Comparison of ENCODE assay signal across 8 cellular contexts in the genomic region with DNA sequence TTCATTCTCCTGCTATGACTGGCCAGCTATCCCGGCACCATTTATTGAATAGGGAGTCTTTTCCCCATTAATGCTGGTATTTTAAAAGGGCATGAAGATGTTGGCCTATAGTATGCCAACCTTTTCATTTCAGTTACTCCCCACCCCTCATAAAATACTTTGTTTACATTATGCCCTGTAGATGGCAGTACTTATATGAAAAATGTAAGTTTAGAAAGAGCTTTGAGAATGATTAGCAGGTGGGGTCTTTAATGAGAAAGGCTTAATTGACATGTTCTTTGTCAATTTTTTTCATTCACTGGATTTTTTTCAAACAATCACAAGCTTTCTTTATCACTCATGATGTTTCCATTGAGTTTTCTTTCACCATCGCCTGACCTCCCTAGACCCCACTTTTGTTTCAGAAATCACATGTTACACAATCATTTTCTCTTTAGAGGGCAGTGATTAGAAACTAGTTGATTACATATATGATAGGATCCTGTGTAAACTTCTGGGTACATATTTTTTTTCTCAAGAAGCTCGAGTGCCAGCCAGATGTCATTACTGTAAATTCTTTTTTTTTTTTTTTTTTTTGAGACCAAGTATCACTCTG.
A peak's percentile ranks its signal among the peaks of the same experiment; 100 is the strongest.
DNase-seq lines count a peak whose midpoint lies in the region; ATAC-seq, FAIRE-seq and TF ChIP-seq lines count a peak whose summit lies in the region.

No MANE protein-coding gene starts in this region.

- H3K4me2 ChIP-seq in DND-41 (ENCODE audit: insufficient read depth, low read length), result peak overlapping the region; percentile 31; the same call in 1 of the 2 replicates

- DNase-seq in DND-41 (no peak), HuH-7.5 (ENCODE audit: low spot score) (peak; percentile 6), left lung (no peak), NCI-H1930 (lab: John Stamatoyannopoulos, UW) (no peak), MG63 (no peak), kidney (no peak)

- no peaks in the 10 kb centered on the region for H4K20me1 ChIP-seq in DND-41 (ENCODE audit: insufficient read depth, low read length)

- TF ChIP-seq CTCF in DND-41 (IDR thresholded peaks at IDR 0.05; ENCODE audit: borderline replicate concordance, extremely low read depth, low read length, poor library complexity, severe bottlenecking), result peak; percentile 81
- TF ChIP-seq CTCF in left lung (IDR thresholded peaks at IDR 0.05), result peak; percentile 12 to 16
- TF ChIP-seq CTCF in kidney (IDR thresholded peaks at IDR 0.05; ENCODE audit: borderline replicate concordance, extremely low read depth, insufficient read depth), result no peak

- intact Hi-C loops in left lung (cut with DNase I), result no loop called here
- intact Hi-C loops in kidney (cut with DNase I), result no loop called here

- no peaks in the 10 kb centered on the region for H3K9me3 ChIP-seq in DND-41 (ENCODE audit: insufficient read depth, low read length, severe bottlenecking)
- H3K9me3 ChIP-seq in left lung, result no peaks in the 10 kb centered on the region
- no peaks in the 10 kb centered on the region for H3K9me3 ChIP-seq in MG63
- no peaks in the 10 kb centered on the region for H3K9me3 ChIP-seq in kidney (ENCODE audit: control insufficient read depth in 1 of 2, low read length in 2 of 2)

- H3K27me3 ChIP-seq in DND-41 (ENCODE audit: insufficient read depth, low read length, poor library complexity), result no peaks in the 10 kb centered on the region
- H3K27me3 ChIP-seq in left lung, result no peaks in the 10 kb centered on the region
- no peaks in the 10 kb centered on the region for H3K27me3 ChIP-seq in MG63

- H3K9ac ChIP-seq in DND-41 (ENCODE audit: low read depth, low read length) (peak overlapping the region; percentile 23), kidney (ENCODE audit: low read length in 2 of 2) (no peak overlapping the region)

- no peak for FAIRE-seq in kidney (lab: Jason Lieb, UNC)

- H3K4me3 ChIP-seq in DND-41 (ENCODE audit: low read depth in 1 of 2, low read length in 2 of 2) (no peak overlapping the region), left lung (no peak overlapping the region), MG63 (no peak overlapping the region), kidney (ENCODE audit: low read length in 2 of 2) (no peak overlapping the region)

- peaks cover 28% of the 10 kb centered on the region for H3K79me2 ChIP-seq in DND-41 (ENCODE audit: insufficient read depth, low read length)

- peak overlapping the region; percentile 77 for H3K27ac ChIP-seq in DND-41 (ENCODE audit: low read length)
- no peak overlapping the region for H3K27ac ChIP-seq in left lung
- no peak overlapping the region for H3K27ac ChIP-seq in kidney (ENCODE audit: low read depth in 2 of 2, low read length in 2 of 2)

- H3K36me3 ChIP-seq in DND-41 (ENCODE audit: insufficient read depth, low read length) (no peaks in the 10 kb centered on the region), left lung (no peaks in the 10 kb centered on the region), MG63 (no peaks in the 10 kb centered on the region), kidney (ENCODE audit: control insufficient read depth in 1 of 2, insufficient read depth in 2 of 2, low read length in 2 of 2) (no peaks in the 10 kb centered on the region)

- peak; percentile 79 for ATAC-seq in DND-41 (ENCODE audit: insufficient read depth, low read depth)
- ATAC-seq in SK-N-SH treated with all-trans-retinoic acid at 6 μM for 48 hours, result peak; percentile 55; the same call in 1 of the 3 replicates
- peak; percentile 36 for ATAC-seq in left lung
- no peak for ATAC-seq in GM21423 (IDR thresholded peaks at IDR 0.05; ENCODE audit: unreplicated experiment)

- no peak overlapping the region for H2AFZ ChIP-seq in DND-41 (ENCODE audit: low read depth, low read length)

- H3K4me1 ChIP-seq in DND-41 (ENCODE audit: insufficient read depth, low read length) (peaks cover 37% of the 10 kb centered on the region), left lung (peaks cover 0 to 51% of the 10 kb centered on the region in 2 donors), kidney (ENCODE audit: control insufficient read depth in 1 of 2, insufficient read depth in 1 of 2, low read depth in 1 of 2, low read length in 2 of 2) (no peaks in the 10 kb centered on the region)

TF ChIP-seq in SK-N-SH treated with all-trans-retinoic acid at 6 μM for 48 hours, 23 proteins besides CTCF, POLR2A, EP300 and RAD21 (continues in another document):
- TF ChIP-seq ZFP3 (CRISPR knock-in tag; IDR thresholded peaks at IDR 0.05) (no peak), ZNF565 (CRISPR knock-in tag; conservative IDR thresholded peaks at IDR 0.05; ENCODE audit: low read depth) (no peak), ZNF70 (CRISPR knock-in tag; IDR thresholded peaks at IDR 0.05) (no peak), RARB (CRISPR knock-in tag; IDR thresholded peaks at IDR 0.05) (no peak), BACH2 (CRISPR knock-in tag; IDR thresholded peaks at IDR 0.05; ENCODE audit: borderline replicate concordance) (no peak), ISL1 (CRISPR knock-in tag; IDR thresholded peaks at IDR 0.05) (no peak), TCF4 (CRISPR knock-in tag; IDR thresholded peaks at IDR 0.05; ENCODE audit: borderline replicate concordance) (no peak), PPARA (CRISPR knock-in tag; IDR thresholded peaks at IDR 0.05; ENCODE audit: borderline replicate concordance) (no peak), ZFP30 (CRISPR knock-in tag; IDR thresholded peaks at IDR 0.05) (no peak), CSDC2 (CRISPR knock-in tag; IDR thresholded peaks at IDR 0.05) (no peak), GLIS3 (CRISPR knock-in tag; IDR thresholded peaks at IDR 0.05) (no peak), ESRRG (CRISPR knock-in tag; IDR thresholded peaks at IDR 0.05) (no peak)
- TF ChIP-seq, protein P1, sequence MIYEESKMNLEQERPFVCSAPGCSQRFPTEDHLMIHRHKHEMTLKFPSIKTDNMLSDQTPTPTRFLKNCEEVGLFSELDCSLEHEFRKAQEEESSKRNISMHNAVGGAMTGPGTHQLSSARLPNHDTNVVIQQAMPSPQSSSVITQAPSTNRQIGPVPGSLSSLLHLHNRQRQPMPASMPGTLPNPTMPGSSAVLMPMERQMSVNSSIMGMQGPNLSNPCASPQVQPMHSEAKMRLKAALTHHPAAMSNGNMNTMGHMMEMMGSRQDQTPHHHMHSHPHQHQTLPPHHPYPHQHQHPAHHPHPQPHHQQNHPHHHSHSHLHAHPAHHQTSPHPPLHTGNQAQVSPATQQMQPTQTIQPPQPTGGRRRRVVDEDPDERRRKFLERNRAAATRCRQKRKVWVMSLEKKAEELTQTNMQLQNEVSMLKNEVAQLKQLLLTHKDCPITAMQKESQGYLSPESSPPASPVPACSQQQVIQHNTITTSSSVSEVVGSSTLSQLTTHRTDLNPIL (CRISPR knock-in tag; IDR thresholded peaks at IDR 0.05; ENCODE audit: low read depth), result no peak
- TF ChIP-seq, protein P2, sequence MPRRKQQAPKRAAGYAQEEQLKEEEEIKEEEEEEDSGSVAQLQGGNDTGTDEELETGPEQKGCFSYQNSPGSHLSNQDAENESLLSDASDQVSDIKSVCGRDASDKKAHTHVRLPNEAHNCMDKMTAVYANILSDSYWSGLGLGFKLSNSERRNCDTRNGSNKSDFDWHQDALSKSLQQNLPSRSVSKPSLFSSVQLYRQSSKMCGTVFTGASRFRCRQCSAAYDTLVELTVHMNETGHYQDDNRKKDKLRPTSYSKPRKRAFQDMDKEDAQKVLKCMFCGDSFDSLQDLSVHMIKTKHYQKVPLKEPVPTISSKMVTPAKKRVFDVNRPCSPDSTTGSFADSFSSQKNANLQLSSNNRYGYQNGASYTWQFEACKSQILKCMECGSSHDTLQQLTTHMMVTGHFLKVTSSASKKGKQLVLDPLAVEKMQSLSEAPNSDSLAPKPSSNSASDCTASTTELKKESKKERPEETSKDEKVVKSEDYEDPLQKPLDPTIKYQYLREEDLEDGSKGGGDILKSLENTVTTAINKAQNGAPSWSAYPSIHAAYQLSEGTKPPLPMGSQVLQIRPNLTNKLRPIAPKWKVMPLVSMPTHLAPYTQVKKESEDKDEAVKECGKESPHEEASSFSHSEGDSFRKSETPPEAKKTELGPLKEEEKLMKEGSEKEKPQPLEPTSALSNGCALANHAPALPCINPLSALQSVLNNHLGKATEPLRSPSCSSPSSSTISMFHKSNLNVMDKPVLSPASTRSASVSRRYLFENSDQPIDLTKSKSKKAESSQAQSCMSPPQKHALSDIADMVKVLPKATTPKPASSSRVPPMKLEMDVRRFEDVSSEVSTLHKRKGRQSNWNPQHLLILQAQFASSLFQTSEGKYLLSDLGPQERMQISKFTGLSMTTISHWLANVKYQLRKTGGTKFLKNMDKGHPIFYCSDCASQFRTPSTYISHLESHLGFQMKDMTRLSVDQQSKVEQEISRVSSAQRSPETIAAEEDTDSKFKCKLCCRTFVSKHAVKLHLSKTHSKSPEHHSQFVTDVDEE (CRISPR knock-in tag; IDR thresholded peaks at IDR 0.05), result no peak
- TF ChIP-seq, protein P3, sequence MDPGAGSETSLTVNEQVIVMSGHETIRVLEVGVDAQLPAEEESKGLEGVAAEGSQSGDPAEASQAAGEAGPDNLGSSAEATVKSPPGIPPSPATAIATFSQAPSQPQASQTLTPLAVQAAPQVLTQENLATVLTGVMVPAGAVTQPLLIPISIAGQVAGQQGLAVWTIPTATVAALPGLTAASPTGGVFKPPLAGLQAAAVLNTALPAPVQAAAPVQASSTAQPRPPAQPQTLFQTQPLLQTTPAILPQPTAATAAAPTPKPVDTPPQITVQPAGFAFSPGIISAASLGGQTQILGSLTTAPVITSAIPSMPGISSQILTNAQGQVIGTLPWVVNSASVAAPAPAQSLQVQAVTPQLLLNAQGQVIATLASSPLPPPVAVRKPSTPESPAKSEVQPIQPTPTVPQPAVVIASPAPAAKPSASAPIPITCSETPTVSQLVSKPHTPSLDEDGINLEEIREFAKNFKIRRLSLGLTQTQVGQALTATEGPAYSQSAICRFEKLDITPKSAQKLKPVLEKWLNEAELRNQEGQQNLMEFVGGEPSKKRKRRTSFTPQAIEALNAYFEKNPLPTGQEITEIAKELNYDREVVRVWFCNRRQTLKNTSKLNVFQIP (CRISPR knock-in tag; IDR thresholded peaks at IDR 0.05; ENCODE audit: borderline replicate concordance, low read depth), result no peak
- TF ChIP-seq, protein P4, sequence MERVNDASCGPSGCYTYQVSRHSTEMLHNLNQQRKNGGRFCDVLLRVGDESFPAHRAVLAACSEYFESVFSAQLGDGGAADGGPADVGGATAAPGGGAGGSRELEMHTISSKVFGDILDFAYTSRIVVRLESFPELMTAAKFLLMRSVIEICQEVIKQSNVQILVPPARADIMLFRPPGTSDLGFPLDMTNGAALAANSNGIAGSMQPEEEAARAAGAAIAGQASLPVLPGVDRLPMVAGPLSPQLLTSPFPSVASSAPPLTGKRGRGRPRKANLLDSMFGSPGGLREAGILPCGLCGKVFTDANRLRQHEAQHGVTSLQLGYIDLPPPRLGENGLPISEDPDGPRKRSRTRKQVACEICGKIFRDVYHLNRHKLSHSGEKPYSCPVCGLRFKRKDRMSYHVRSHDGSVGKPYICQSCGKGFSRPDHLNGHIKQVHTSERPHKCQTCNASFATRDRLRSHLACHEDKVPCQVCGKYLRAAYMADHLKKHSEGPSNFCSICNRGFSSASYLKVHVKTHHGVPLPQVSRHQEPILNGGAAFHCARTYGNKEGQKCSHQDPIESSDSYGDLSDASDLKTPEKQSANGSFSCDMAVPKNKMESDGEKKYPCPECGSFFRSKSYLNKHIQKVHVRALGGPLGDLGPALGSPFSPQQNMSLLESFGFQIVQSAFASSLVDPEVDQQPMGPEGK (CRISPR knock-in tag; IDR thresholded peaks at IDR 0.05; ENCODE audit: borderline replicate concordance), result no peak
